ENCODE assay signal across 24 cellular contexts in the genomic region with DNA sequence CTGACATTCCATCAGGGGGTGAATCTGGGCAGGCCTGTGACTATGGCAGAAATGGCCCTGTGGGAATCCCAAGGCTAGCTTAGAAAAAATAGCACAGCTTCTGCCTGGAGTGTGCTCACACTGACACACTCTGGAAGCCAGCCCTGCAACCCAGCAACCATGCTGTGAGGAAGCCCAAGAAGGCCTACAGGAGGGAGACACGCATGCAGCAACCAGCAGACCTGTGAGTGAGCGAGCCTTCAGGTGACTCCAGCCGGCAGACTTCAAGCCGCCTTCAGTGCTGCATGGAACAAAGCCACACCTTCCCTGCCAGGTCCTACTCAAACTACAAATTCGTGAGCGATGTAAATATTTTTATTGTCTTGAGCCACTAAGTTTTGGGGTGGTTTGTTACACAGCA.
"Had no signal": no experiment of that assay in that cellular context is flagged by ENCODE, and none has a peak within 500 bp of the region (broad histone marks: within the 10 kb centered on the region; RNA-seq: fewer than 3 reads in every experiment).

No MANE protein-coding gene starts in this region.

- H3K9me3 ChIP-seq: esophagus muscularis mucosa, gastroesophageal sphincter, heart right ventricle, lower lobe of right lung, prostate gland, right atrium auricular region, sigmoid colon, transverse colon, upper lobe of right lung, uterus had no signal

- H3K36me3 ChIP-seq: esophagus muscularis mucosa, gastroesophageal sphincter, heart right ventricle, lower lobe of right lung, neural progenitor cell, prostate gland, right atrium auricular region, sigmoid colon, transverse colon, upper lobe of right lung, uterus had no signal

- FAIRE-seq: colon, endothelial cell of umbilical vein, islet of Langerhans had no signal

- H3K9ac ChIP-seq: neural progenitor cell, parathyroid adenoma had no signal

- H3K4me2 ChIP-seq: neural progenitor cell had no signal

- DNase-seq: effector memory CD4-positive, alpha-beta T cell; foreskin keratinocyte; heart right ventricle; hippocampal formation; kidney glomerular epithelial cell; left ventricle myocardium superior; lower lobe of right lung; natural killer cell; sigmoid colon; stimulated activated CD4-positive, alpha-beta T cell treated with anti-CD3 and anti-CD28 coated beads, Interleukin-2, amount 100 ng/mL, for 24 hours; stimulated activated CD4-positive, alpha-beta T cell treated with anti-CD3 and anti-CD28 coated beads, Interleukin-4, amount 100 ng/mL, for 4 hours; stimulated activated naive B cell treated with anti-CD40 and anti-IgM and Interleukin-4, amounts not matched to agents 10 μg/mL and 1 μg/mL and 100 μg/mL, for 72 hours; transverse colon; uterus had no signal

- ATAC-seq: foreskin keratinocyte; gastroesophageal sphincter; lower lobe of right lung; natural killer cell; stimulated activated naive B cell treated with anti-CD40 and anti-IgM and Interleukin-4, amounts not matched to agents 10 μg/mL and 1 μg/mL and 100 μg/mL, for 72 hours; upper lobe of right lung had no signal

- H3K27me3 ChIP-seq: esophagus muscularis mucosa, foreskin keratinocyte, gastroesophageal sphincter, heart right ventricle, neural progenitor cell, right atrium auricular region, sigmoid colon, transverse colon, upper lobe of right lung, uterus had no signal

- H3K27ac ChIP-seq: esophagus muscularis mucosa, foreskin keratinocyte, gastroesophageal sphincter, lower lobe of right lung, neural progenitor cell, parathyroid adenoma, prostate gland, right atrium auricular region, sigmoid colon, transverse colon, upper lobe of right lung, uterus had no signal

- H2AFZ ChIP-seq: neural progenitor cell, parathyroid adenoma had no signal

- H3K4me1 ChIP-seq: foreskin keratinocyte, lower lobe of right lung, prostate gland, transverse colon, upper lobe of right lung, uterus had no signal

- H3K4me3 ChIP-seq: esophagus muscularis mucosa, gastroesophageal sphincter, heart right ventricle, lower lobe of right lung, neural progenitor cell, prostate gland, right atrium auricular region, sigmoid colon, transverse colon, upper lobe of right lung, uterus had no signal
